21 cellular contexts compared by ENCODE assay signal in the genomic region with DNA sequence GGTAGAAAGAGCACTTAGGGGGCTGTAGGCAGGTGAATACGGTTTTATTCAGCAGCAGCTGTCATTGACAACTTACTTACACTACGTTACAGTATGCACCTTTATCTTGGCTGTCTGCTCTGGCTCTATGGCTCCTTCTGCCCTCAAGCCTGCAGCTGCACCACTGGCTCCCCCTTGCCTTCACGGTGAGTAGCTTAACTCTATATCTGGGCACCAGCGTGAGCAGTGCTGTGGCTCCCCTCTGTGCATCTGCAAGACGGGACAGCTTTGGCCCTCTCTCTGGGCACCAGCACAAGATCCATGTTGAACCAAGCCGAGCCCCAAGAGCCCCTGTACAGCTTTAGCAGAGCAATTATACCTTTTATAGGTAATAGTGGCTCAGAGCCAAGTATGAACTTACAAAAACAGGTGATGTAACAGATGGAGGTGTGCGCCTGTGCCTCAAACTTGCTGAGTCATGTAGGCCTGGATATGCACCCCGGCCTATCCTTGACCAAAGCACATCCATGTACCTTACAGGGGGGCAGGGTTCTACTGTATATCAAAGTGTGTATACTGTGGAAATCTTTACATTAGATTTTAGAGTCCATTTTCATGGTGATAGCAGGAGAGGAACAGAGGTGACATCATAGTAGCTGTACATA.
DNase-seq lines count a peak whose midpoint lies in the region; ATAC-seq and TF ChIP-seq lines count a peak whose summit lies in the region.
"Had no signal": no experiment of that assay in that cellular context is flagged by ENCODE, and none has a peak within 500 bp of the region (broad histone marks: within the 10 kb centered on the region; RNA-seq: fewer than 3 reads in every experiment).

No MANE protein-coding gene starts in this region.

- TF ChIP-seq POLR2A in breast epithelium (IDR thresholded peaks at IDR 0.05): no peak

- no peak for TF ChIP-seq CTCF in MCF 10A (IDR thresholded peaks at IDR 0.05; ENCODE audit: unreplicated experiment)
- TF ChIP-seq CTCF in breast epithelium (IDR thresholded peaks at IDR 0.05): no peak
- peak in 1 of 2 donors; percentile 12 for TF ChIP-seq CTCF in mammary epithelial cell (conservative IDR thresholded peaks at IDR 0.05 in 1 of 2, IDR thresholded peaks at IDR 0.05 in 1 of 2; ENCODE audit: extremely low read depth in 1 of 2, insufficient read depth in 1 of 2, low read depth in 1 of 2, low read length in 2 of 2)
- no peak; the same call in 1 of the 2 replicates for TF ChIP-seq CTCF in A673 (conservative IDR thresholded peaks at IDR 0.05; ENCODE audit: low read depth, low read length)

- H3K36me3 ChIP-seq in breast epithelium (no peaks in the 10 kb centered on the region), mammary epithelial cell (ENCODE audit: insufficient read depth, low read length) (no peaks in the 10 kb centered on the region), A673 (ENCODE audit: insufficient read depth, low read length, poor library complexity, severe bottlenecking) (no peaks in the 10 kb centered on the region), aorta (ENCODE audit: control insufficient read depth in 1 of 2, insufficient read depth in 2 of 2, low read length in 1 of 2) (no peaks in the 10 kb centered on the region)
- H3K36me3 ChIP-seq: esophagus muscularis mucosa, sigmoid colon had no signal

- peak overlapping the region; percentile 31 for H2AFZ ChIP-seq in mammary epithelial cell (ENCODE audit: low read depth, low read length)

- H3K27ac ChIP-seq in breast epithelium (no peak overlapping the region), mammary epithelial cell (ENCODE audit: insufficient read depth, low read depth, low read length) (no peak overlapping the region), A673 (ENCODE audit: low read depth, low read length, poor library complexity, severe bottlenecking) (no peak overlapping the region), aorta (ENCODE audit: low read depth in 1 of 2, low read length in 2 of 2) (no peak overlapping the region)
- H3K27ac ChIP-seq: dorsolateral prefrontal cortex, esophagus muscularis mucosa, sigmoid colon had no signal

- in situ Hi-C loops in mammary epithelial cell (cut with MboI; ENCODE audit: low sequenced_read_pairs in 2 of 2): no loop called here

- no peak overlapping the region for H3K4me2 ChIP-seq in mammary epithelial cell (ENCODE audit: insufficient read depth, low read depth, low read length)

- H3K4me1 ChIP-seq in breast epithelium: no peaks in the 10 kb centered on the region
- H3K4me1 ChIP-seq in mammary epithelial cell (ENCODE audit: insufficient read depth, low read length): peaks cover 22% of the 10 kb centered on the region
- no peaks in the 10 kb centered on the region for H3K4me1 ChIP-seq in A673 (ENCODE audit: insufficient read depth, low read length, poor library complexity, severe bottlenecking)
- no peaks in the 10 kb centered on the region for H3K4me1 ChIP-seq in aorta (ENCODE audit: control insufficient read depth in 1 of 2, insufficient read depth in 2 of 2, low read length in 2 of 2)
- H3K4me1 ChIP-seq: esophagus muscularis mucosa, sigmoid colon had no signal

- no peak overlapping the region for H3K4me3 ChIP-seq in breast epithelium
- H3K4me3 ChIP-seq in mammary epithelial cell (replicated peaks in 1 of 3; ENCODE audit: insufficient read depth in 1 of 3, low read depth in 2 of 3, low read length in 3 of 3): no peak overlapping the region
- no peak overlapping the region for H3K4me3 ChIP-seq in A673 (ENCODE audit: low read depth, low read length, poor library complexity, severe bottlenecking)
- no peak overlapping the region for H3K4me3 ChIP-seq in aorta (ENCODE audit: low read length in 2 of 2)
- H3K4me3 ChIP-seq: dorsolateral prefrontal cortex, esophagus muscularis mucosa, sigmoid colon had no signal

- H3K9me3 Mint-ChIP-seq in MCF 10A (ENCODE audit: unreplicated experiment): no peaks in the 10 kb centered on the region

- no peaks in the 10 kb centered on the region for H3K27me3 Mint-ChIP-seq in MCF 10A (ENCODE audit: insufficient read depth, unreplicated experiment)
- H3K27me3 Mint-ChIP-seq: activated CD8-positive, alpha-beta memory T cell treated with anti-CD3 and anti-CD28 coated beads, Interleukin-2, amount 10 ng/mL, durations not matched to agents 7 days and 5 days; T-helper 17 cell had no signal

- H3K9me3 ChIP-seq in breast epithelium: no peaks in the 10 kb centered on the region
- H3K9me3 ChIP-seq in mammary epithelial cell (replicated peaks; ENCODE audit: insufficient read depth, low read length): no peaks in the 10 kb centered on the region
- no peaks in the 10 kb centered on the region for H3K9me3 ChIP-seq in A673 (ENCODE audit: low read depth, low read length, poor library complexity, severe bottlenecking)
- no peaks in the 10 kb centered on the region for H3K9me3 ChIP-seq in aorta (ENCODE audit: control insufficient read depth, low read length)
- H3K9me3 ChIP-seq: esophagus muscularis mucosa, sigmoid colon had no signal

- H3K79me2 ChIP-seq in mammary epithelial cell (ENCODE audit: insufficient read depth, low read length): no peaks in the 10 kb centered on the region

- H3K27me3 ChIP-seq in breast epithelium: no peaks in the 10 kb centered on the region
- no peaks in the 10 kb centered on the region for H3K27me3 ChIP-seq in mammary epithelial cell (ENCODE audit: insufficient read depth, low read length)
- H3K27me3 ChIP-seq in A673 (replicated peaks; ENCODE audit: insufficient read depth, low read depth, low read length, poor library complexity): no peaks in the 10 kb centered on the region
- no peaks in the 10 kb centered on the region for H3K27me3 ChIP-seq in aorta (ENCODE audit: control insufficient read depth in 1 of 2, insufficient read depth in 2 of 2, low read length in 1 of 2)
- H3K27me3 ChIP-seq: dorsolateral prefrontal cortex, esophagus muscularis mucosa, sigmoid colon had no signal

- no peaks in the 10 kb centered on the region for H4K20me1 ChIP-seq in mammary epithelial cell (ENCODE audit: insufficient read depth, low read length)

- peaks cover 8% of the 10 kb centered on the region for H3K4me1 Mint-ChIP-seq in MCF 10A (ENCODE audit: insufficient read depth, unreplicated experiment)

- no peak overlapping the region for H3K27ac Mint-ChIP-seq in MCF 10A (ENCODE audit: low read depth, unreplicated experiment)
- H3K27ac Mint-ChIP-seq: T-helper 17 cell had no signal

- dilution Hi-C loops in mammary epithelial cell (cut with HindIII; ENCODE audit: low sequenced_read_pairs): no loop called here

- 69% methylated on average over 8 of the region's 8 CpGs for WGBS in mammary epithelial cell (ENCODE audit: low coverage, missing lambda C conversion rate)
- WGBS in aorta, 2 donors: 81 to 87% methylated on average over 8 of the region's 8 CpGs

- POLR2A ChIA-PET in MCF 10A (lab: Yijun Ruan, JAX) (interaction anchor here (1.2 to 1.8 kb wide), 3 partner anchors 11 to 97 kb away, joined by 3 to 4 read pairs (median 4); a partner anchor contains a TSS), A673 (lab: Charles Lee; ENCODE audit: low non-redundant PET) (no interaction called here)

- intact Hi-C loops in MCF 10A (cut with micrococcal nuclease) (no loop called here), breast epithelium (cut with DNase I; ENCODE audit: low total_unique reads) (no loop called here), mammary epithelial cell (cut with micrococcal nuclease) (no loop called here), A673 (cut with micrococcal nuclease; ENCODE audit: unreplicated experiment) (no loop called here), aorta (cut with DNase I) (no loop called here)

- ATAC-seq in HG02840 (IDR thresholded peaks at IDR 0.05; ENCODE audit: low FRiP score, unreplicated experiment) (no peak), aorta (ENCODE audit: low FRiP score) (no peak)
- ATAC-seq: activated CD8-positive, alpha-beta memory T cell treated with anti-CD3 and anti-CD28 coated beads, Interleukin-2, amount 10 ng/mL, durations not matched to agents 7 days and 5 days; T-helper 17 cell had no signal

- CTCF ChIA-PET in MCF 10A (lab: Yijun Ruan, JAX): interaction anchor here (0.6 to 1.0 kb wide), 3 partner anchors 13 to 103 kb away, joined by 3 to 5 read pairs (median 3); no protein-coding TSS in a partner anchor
- CTCF ChIA-PET in mammary epithelial cell (lab: Charles Lee; ENCODE audit: low non-redundant PET): no interaction called here
- CTCF ChIA-PET in A673 (lab: Charles Lee): no interaction called here

- H3K4me3 Mint-ChIP-seq in MCF 10A (ENCODE audit: unreplicated experiment): no peak overlapping the region
- H3K4me3 Mint-ChIP-seq: activated CD8-positive, alpha-beta memory T cell treated with anti-CD3 and anti-CD28 coated beads, Interleukin-2, amount 10 ng/mL, durations not matched to agents 7 days and 5 days; T-helper 17 cell had no signal

- H3K9ac ChIP-seq in mammary epithelial cell (ENCODE audit: insufficient read depth, low read length): no peak overlapping the region

- DNase-seq in MCF 10A (ENCODE audit: unreplicated experiment): peak; percentile 60
- DNase-seq in breast epithelium (ENCODE audit: low spot score in 2 of 2): no peak
- DNase-seq in NCI-H1105 (lab: John Stamatoyannopoulos, UW): peak; percentile 29
- peak; percentile 44 for DNase-seq in mammary epithelial cell
- peak; percentile 55 for DNase-seq in ureter (ENCODE audit: low spot score)
- no peak for DNase-seq in A673 (ENCODE audit: low spot score)
- no peak for DNase-seq in aorta
- DNase-seq: activated CD4-positive, CD25-positive, alpha-beta regulatory T cell; activated CD8-positive, alpha-beta memory T cell treated with anti-CD3 and anti-CD28 coated beads, Interleukin-2, amount 10 ng/mL, durations not matched to agents 7 days and 5 days; activated gamma-delta T cell treated with Interleukin-2 at 50 U/mL for 16 hours; AML-193; Calu3; dorsolateral prefrontal cortex; glutamatergic neuron; NCI-H1417; SIG-M5; sigmoid colon; stimulated activated CD4-positive, alpha-beta T cell treated with anti-CD3 and anti-CD28 coated beads, Interleukin-2, amount 100 ng/mL, for 24 hours; T-helper 17 cell had no signal

- H3K36me3 Mint-ChIP-seq in MCF 10A (ENCODE audit: insufficient read depth, unreplicated experiment): no peaks in the 10 kb centered on the region

- BruUV-seq in MCF 10A (replicated peaks; lab: Mats Ljungman, UMichigan) (no TSS peak), mammary epithelial cell (replicated peaks; lab: Mats Ljungman, UMichigan) (no TSS peak), A673 (replicated peaks; lab: Mats Ljungman, UMichigan) (no TSS peak)

Comparison
In these comparisons a context has a peak if more than half of its experiments do, and no peak if none do; other contexts are left out.
1. DNase-seq: peak in MCF 10A (single experiment), NCI-H1105 (single experiment), mammary epithelial cell (single experiment) and ureter (single experiment); none in breast epithelium (0 of 2), A673 (single experiment) and aorta (0 of 2).